Comparison of ENCODE assay signal across 1 cellular context in the genomic region with DNA sequence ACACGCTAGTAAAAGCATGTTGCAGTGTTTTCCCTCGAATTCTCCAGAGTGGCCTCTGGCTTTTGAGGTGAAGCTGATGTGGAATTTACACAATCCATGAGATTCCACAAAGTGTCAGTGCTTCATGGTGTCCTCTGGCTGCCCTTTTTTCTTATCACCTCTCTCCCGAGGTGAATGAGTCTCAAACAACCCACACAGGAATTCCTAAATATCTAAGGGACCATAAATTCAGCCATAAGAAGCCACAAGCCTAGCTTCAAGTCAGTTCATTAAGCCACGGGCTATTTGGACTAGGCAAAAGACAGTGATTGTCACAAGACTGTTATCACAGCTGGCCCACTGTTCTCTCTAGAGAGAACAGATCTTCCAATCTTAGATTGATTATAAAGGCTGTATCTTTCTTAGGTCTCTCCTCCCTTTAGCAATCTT.
TF ChIP-seq lines count a peak whose summit lies in the region.

No MANE protein-coding gene starts in this region.

TF ChIP-seq in H1, 55 proteins besides CTCF, POLR2A, EP300 and RAD21:
- TF ChIP-seq, protein P1, sequence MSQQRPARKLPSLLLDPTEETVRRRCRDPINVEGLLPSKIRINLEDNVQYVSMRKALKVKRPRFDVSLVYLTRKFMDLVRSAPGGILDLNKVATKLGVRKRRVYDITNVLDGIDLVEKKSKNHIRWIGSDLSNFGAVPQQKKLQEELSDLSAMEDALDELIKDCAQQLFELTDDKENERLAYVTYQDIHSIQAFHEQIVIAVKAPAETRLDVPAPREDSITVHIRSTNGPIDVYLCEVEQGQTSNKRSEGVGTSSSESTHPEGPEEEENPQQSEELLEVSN (IDR thresholded peaks at IDR 0.05) = no peak
